Comparison of ENCODE assay signal across 1 cellular context in the genomic region with DNA sequence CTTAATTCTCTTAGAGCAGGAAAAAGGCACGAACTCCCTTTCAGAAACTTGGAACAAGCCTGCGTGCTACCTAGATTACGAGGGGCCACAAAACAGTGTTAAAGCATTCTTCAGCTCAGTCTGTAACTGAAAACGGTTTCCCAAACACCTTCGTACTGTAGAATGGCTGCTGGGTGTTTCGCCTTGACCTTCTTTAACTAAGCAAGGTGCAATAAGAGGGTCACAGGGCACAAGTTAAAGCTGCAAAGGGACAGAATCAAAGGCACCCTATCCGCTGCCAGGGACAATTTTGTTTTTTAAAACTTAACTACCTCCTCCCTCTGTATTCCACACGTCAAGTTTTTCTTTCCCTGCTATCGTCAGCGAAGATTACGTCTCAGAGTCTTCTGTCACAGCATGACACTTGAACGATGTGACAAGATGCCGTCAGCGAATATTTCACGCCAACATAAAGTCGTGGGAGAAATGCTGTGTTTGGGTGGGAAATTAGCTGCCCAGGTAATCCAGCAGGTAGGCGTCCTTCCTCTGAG.
TF ChIP-seq lines count a peak whose summit lies in the region.

No MANE protein-coding gene starts in this region.

TF ChIP-seq in K562, 482 proteins besides CTCF, POLR2A, EP300 and RAD21:
- TF ChIP-seq SMARCC2 (IDR thresholded peaks at IDR 0.05; ENCODE audit: low read depth) (0 out of 2 replicates have a peak, but pooled peaks have one; percentile 26), SMARCA4 (IDR thresholded peaks at IDR 0.05) (no peak), MEIS2 (IDR thresholded peaks at IDR 0.05; ENCODE audit: partially characterized antibody) (peak; percentile 28), KAT7 (CRISPR knock-in tag; IDR thresholded peaks at IDR 0.05; ENCODE audit: borderline replicate concordance) (0 out of 2 replicates have a peak, but pooled peaks have one; percentile 27), BRCA1 (IDR thresholded peaks at IDR 0.05) (no peak), BRCA1 (CRISPR knock-in tag; IDR thresholded peaks at IDR 0.05) (no peak), CREM (IDR thresholded peaks at IDR 0.05; ENCODE audit: low read depth) (peak; percentile 85), ELF1 (tag; IDR thresholded peaks at IDR 0.05) (no peak), ZNF124 (CRISPR knock-in tag; IDR thresholded peaks at IDR 0.05) (no peak), CREB1 (IDR thresholded peaks at IDR 0.05) (peak; percentile 88), CREB1 (CRISPR knock-in tag; IDR thresholded peaks at IDR 0.05) (no peak)
- TF ChIP-seq, protein P1, sequence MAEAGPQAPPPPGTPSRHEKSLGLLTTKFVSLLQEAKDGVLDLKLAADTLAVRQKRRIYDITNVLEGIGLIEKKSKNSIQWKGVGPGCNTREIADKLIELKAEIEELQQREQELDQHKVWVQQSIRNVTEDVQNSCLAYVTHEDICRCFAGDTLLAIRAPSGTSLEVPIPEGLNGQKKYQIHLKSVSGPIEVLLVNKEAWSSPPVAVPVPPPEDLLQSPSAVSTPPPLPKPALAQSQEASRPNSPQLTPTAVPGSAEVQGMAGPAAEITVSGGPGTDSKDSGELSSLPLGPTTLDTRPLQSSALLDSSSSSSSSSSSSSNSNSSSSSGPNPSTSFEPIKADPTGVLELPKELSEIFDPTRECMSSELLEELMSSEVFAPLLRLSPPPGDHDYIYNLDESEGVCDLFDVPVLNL (CRISPR knock-in tag; IDR thresholded peaks at IDR 0.05; ENCODE audit: low read depth) = 0 out of 2 replicates have a peak, but pooled peaks have one; percentile 2
- TF ChIP-seq, protein P2, sequence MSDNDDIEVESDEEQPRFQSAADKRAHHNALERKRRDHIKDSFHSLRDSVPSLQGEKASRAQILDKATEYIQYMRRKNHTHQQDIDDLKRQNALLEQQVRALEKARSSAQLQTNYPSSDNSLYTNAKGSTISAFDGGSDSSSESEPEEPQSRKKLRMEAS (CRISPR knock-in tag; IDR thresholded peaks at IDR 0.05) = no peak
- TF ChIP-seq, protein P3, sequence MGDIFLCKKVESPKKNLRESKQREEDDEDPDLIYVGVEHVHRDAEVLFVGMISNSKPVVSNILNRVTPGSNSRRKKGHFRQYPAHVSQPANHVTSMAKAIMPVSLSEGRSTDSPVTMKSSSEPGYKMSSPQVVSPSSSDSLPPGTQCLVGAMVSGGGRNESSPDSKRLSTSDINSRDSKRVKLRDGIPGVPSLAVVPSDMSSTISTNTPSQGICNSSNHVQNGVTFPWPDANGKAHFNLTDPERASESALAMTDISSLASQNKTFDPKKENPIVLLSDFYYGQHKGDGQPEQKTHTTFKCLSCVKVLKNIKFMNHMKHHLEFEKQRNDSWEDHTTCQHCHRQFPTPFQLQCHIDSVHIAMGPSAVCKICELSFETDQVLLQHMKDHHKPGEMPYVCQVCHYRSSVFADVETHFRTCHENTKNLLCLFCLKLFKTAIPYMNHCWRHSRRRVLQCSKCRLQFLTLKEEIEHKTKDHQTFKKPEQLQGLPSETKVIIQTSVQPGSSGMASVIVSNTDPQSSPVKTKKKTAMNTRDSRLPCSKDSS (IDR thresholded peaks at IDR 0.05; ENCODE audit: low read depth, partially characterized antibody) = no peak
- TF ChIP-seq, protein P4, sequence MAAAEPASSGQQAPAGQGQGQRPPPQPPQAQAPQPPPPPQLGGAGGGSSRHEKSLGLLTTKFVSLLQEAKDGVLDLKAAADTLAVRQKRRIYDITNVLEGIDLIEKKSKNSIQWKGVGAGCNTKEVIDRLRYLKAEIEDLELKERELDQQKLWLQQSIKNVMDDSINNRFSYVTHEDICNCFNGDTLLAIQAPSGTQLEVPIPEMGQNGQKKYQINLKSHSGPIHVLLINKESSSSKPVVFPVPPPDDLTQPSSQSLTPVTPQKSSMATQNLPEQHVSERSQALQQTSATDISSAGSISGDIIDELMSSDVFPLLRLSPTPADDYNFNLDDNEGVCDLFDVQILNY (CRISPR knock-in tag; IDR thresholded peaks at IDR 0.05) = 0 out of 2 replicates have a peak, but pooled peaks have one; percentile 54
- TF ChIP-seq, protein P5, sequence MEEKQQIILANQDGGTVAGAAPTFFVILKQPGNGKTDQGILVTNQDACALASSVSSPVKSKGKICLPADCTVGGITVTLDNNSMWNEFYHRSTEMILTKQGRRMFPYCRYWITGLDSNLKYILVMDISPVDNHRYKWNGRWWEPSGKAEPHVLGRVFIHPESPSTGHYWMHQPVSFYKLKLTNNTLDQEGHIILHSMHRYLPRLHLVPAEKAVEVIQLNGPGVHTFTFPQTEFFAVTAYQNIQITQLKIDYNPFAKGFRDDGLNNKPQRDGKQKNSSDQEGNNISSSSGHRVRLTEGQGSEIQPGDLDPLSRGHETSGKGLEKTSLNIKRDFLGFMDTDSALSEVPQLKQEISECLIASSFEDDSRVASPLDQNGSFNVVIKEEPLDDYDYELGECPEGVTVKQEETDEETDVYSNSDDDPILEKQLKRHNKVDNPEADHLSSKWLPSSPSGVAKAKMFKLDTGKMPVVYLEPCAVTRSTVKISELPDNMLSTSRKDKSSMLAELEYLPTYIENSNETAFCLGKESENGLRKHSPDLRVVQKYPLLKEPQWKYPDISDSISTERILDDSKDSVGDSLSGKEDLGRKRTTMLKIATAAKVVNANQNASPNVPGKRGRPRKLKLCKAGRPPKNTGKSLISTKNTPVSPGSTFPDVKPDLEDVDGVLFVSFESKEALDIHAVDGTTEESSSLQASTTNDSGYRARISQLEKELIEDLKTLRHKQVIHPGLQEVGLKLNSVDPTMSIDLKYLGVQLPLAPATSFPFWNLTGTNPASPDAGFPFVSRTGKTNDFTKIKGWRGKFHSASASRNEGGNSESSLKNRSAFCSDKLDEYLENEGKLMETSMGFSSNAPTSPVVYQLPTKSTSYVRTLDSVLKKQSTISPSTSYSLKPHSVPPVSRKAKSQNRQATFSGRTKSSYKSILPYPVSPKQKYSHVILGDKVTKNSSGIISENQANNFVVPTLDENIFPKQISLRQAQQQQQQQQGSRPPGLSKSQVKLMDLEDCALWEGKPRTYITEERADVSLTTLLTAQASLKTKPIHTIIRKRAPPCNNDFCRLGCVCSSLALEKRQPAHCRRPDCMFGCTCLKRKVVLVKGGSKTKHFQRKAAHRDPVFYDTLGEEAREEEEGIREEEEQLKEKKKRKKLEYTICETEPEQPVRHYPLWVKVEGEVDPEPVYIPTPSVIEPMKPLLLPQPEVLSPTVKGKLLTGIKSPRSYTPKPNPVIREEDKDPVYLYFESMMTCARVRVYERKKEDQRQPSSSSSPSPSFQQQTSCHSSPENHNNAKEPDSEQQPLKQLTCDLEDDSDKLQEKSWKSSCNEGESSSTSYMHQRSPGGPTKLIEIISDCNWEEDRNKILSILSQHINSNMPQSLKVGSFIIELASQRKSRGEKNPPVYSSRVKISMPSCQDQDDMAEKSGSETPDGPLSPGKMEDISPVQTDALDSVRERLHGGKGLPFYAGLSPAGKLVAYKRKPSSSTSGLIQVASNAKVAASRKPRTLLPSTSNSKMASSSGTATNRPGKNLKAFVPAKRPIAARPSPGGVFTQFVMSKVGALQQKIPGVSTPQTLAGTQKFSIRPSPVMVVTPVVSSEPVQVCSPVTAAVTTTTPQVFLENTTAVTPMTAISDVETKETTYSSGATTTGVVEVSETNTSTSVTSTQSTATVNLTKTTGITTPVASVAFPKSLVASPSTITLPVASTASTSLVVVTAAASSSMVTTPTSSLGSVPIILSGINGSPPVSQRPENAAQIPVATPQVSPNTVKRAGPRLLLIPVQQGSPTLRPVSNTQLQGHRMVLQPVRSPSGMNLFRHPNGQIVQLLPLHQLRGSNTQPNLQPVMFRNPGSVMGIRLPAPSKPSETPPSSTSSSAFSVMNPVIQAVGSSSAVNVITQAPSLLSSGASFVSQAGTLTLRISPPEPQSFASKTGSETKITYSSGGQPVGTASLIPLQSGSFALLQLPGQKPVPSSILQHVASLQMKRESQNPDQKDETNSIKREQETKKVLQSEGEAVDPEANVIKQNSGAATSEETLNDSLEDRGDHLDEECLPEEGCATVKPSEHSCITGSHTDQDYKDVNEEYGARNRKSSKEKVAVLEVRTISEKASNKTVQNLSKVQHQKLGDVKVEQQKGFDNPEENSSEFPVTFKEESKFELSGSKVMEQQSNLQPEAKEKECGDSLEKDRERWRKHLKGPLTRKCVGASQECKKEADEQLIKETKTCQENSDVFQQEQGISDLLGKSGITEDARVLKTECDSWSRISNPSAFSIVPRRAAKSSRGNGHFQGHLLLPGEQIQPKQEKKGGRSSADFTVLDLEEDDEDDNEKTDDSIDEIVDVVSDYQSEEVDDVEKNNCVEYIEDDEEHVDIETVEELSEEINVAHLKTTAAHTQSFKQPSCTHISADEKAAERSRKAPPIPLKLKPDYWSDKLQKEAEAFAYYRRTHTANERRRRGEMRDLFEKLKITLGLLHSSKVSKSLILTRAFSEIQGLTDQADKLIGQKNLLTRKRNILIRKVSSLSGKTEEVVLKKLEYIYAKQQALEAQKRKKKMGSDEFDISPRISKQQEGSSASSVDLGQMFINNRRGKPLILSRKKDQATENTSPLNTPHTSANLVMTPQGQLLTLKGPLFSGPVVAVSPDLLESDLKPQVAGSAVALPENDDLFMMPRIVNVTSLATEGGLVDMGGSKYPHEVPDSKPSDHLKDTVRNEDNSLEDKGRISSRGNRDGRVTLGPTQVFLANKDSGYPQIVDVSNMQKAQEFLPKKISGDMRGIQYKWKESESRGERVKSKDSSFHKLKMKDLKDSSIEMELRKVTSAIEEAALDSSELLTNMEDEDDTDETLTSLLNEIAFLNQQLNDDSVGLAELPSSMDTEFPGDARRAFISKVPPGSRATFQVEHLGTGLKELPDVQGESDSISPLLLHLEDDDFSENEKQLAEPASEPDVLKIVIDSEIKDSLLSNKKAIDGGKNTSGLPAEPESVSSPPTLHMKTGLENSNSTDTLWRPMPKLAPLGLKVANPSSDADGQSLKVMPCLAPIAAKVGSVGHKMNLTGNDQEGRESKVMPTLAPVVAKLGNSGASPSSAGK (IDR thresholded peaks at IDR 0.05) = peak; percentile 21; the same call in 1 of the 2 replicates
TF ChIP-seq in K562: peak in this region for 8.
